30 cellular contexts compared by ENCODE assay signal in genomic region chr4:57075353-57075752, GRCh38. TPM values are rescaled to one million over a fixed set of nuclear protein-coding genes. Genes with fewer than 3 reads are reported as not detected.
DNase-seq lines count a peak whose midpoint lies in the region; ATAC-seq and TF ChIP-seq lines count a peak whose summit lies in the region.
"Had no signal": no experiment of that assay in that cellular context is flagged by ENCODE, and none has a peak within 500 bp of the region (broad histone marks: within the 10 kb centered on the region; RNA-seq: fewer than 3 reads in every experiment).

No MANE protein-coding gene starts in this region.

- H3K4me1 ChIP-seq in RWPE2 (ENCODE audit: insufficient read depth, poor library complexity, severe bottlenecking) = peaks cover 77% of the 10 kb centered on the region
- H3K4me1 ChIP-seq in foreskin keratinocyte = peaks cover 61% of the 10 kb centered on the region
- H3K4me1 ChIP-seq: psoas muscle had no signal

- H3K27ac Mint-ChIP-seq in WTC11 = no peak overlapping the region
- H3K27ac Mint-ChIP-seq: activated naive CD4-positive, alpha-beta T cell treated with anti-CD3 and anti-CD28 coated beads, Interleukin-2, amount 50 U/mL, for 24 hours; activated T-helper 17 cell treated with anti-CD3 and anti-CD28 coated beads, Interleukin-2, amount 50 U/mL, for 72 hours; H9; stimulated activated naive CD8-positive, alpha-beta T cell treated with anti-CD3 and anti-CD28 coated beads, Interleukin-15, amount 100 ng/mL, for 72 hours had no signal

- ATAC-seq in RWPE2 (ENCODE audit: low read depth) (no peak), foreskin keratinocyte (no peak), WTC11 (no peak), HG03521 (IDR thresholded peaks at IDR 0.05; ENCODE audit: unreplicated experiment) (no peak)
- ATAC-seq: activated CD4-positive, CD25-positive, alpha-beta regulatory T cell treated with anti-CD3 and anti-CD28 coated beads, Interleukin-2, amount 50 U/mL, for 24 hours; activated T-helper 17 cell treated with anti-CD3 and anti-CD28 coated beads, Interleukin-2, amount 50 U/mL, for 72 hours; psoas muscle; stimulated activated naive CD8-positive, alpha-beta T cell treated with anti-CD3 and anti-CD28 coated beads, Interleukin-15, amount 100 ng/mL, for 72 hours had no signal

- H3K27me3 ChIP-seq in RWPE2 (ENCODE audit: insufficient read depth, poor library complexity, severe bottlenecking) (no peaks in the 10 kb centered on the region), foreskin keratinocyte (no peaks in the 10 kb centered on the region)
- H3K27me3 ChIP-seq: BLaER1 treated with 17β-estradiol and CSF1 and Interleukin-3, amounts not matched to agents 10 nM and 100 nM; tibial nerve had no signal

- H3K9me3 Mint-ChIP-seq in WTC11 = peaks cover 4% of the 10 kb centered on the region; the same call in 1 of the 2 replicates
- H3K9me3 Mint-ChIP-seq: activated naive CD4-positive, alpha-beta T cell treated with anti-CD3 and anti-CD28 coated beads, Interleukin-2, amount 50 U/mL, for 24 hours; activated T-helper 17 cell treated with anti-CD3 and anti-CD28 coated beads, Interleukin-2, amount 50 U/mL, for 72 hours; H9; stimulated activated naive CD8-positive, alpha-beta T cell treated with anti-CD3 and anti-CD28 coated beads, Interleukin-15, amount 100 ng/mL, for 72 hours had no signal

- H3K4me1 Mint-ChIP-seq in WTC11 = peaks cover 34% of the 10 kb centered on the region
- H3K4me1 Mint-ChIP-seq: activated naive CD4-positive, alpha-beta T cell treated with anti-CD3 and anti-CD28 coated beads, Interleukin-2, amount 50 U/mL, for 24 hours; activated T-helper 17 cell treated with anti-CD3 and anti-CD28 coated beads, Interleukin-2, amount 50 U/mL, for 72 hours; stimulated activated naive CD8-positive, alpha-beta T cell treated with anti-CD3 and anti-CD28 coated beads, Interleukin-15, amount 100 ng/mL, for 72 hours had no signal

- TF ChIP-seq CTCF in RWPE2 (IDR thresholded peaks at IDR 0.05; ENCODE audit: poor library complexity, severe bottlenecking) = no peak
- no peak for TF ChIP-seq CTCF in foreskin keratinocyte (conservative IDR thresholded peaks at IDR 0.05)
- no peak for TF ChIP-seq CTCF in WTC11 (IDR thresholded peaks at IDR 0.05)

- no peaks in the 10 kb centered on the region for H3K27me3 Mint-ChIP-seq in WTC11 (ENCODE audit: low read depth)

- H3K27ac ChIP-seq in RWPE2 (ENCODE audit: poor library complexity, severe bottlenecking) (peak overlapping the region; percentile 99), foreskin keratinocyte (peak overlapping the region; percentile 71)
- H3K27ac ChIP-seq: BLaER1 treated with 17β-estradiol and CSF1 and Interleukin-3, amounts not matched to agents 10 nM and 100 nM; psoas muscle had no signal

- CTCF ChIA-PET in WTC11 (lab: Charles Lee) = interaction anchor here (0.9 to 1.6 kb wide), 2 partner anchors 37 to 116 kb away, joined by 3 to 5 read pairs; no protein-coding TSS in a partner anchor

- peaks cover 33% of the 10 kb centered on the region for H3K36me3 ChIP-seq in RWPE2 (ENCODE audit: low read depth)
- H3K36me3 ChIP-seq: tibial nerve had no signal

- H3K36me3 Mint-ChIP-seq in WTC11 = no peaks in the 10 kb centered on the region
- H3K36me3 Mint-ChIP-seq: activated naive CD4-positive, alpha-beta T cell treated with anti-CD3 and anti-CD28 coated beads, Interleukin-2, amount 50 U/mL, for 24 hours had no signal

- POLR2A ChIA-PET in WTC11 (lab: Charles Lee) = no interaction called here

- peak; percentile 45 for DNase-seq in COLO829 (ENCODE audit: low spot score)
- no peak for DNase-seq in RWPE2 (ENCODE audit: low spot score)
- no peak for DNase-seq in foreskin keratinocyte
- peak; percentile 65 for DNase-seq in renal cortical epithelial cell (ENCODE audit: low read depth)
- no peak for DNase-seq in NCI-H1092 (lab: John Stamatoyannopoulos, UW)
- no peak for DNase-seq in A172 (ENCODE audit: low spot score)
- no peak for DNase-seq in WTC11 (ENCODE audit: low spot score)
- DNase-seq: activated CD4-positive, alpha-beta T cell treated with anti-CD3 and anti-CD28 coated beads, Interleukin-2, amount 50 U/mL, for 48 hours; activated CD8-positive, alpha-beta memory T cell treated with anti-CD3 and anti-CD28 coated beads, Interleukin-2, amount 50 U/mL, for 4 hours; central memory CD4-positive, alpha-beta T cell; COR-L47; dorsolateral prefrontal cortex; GDM1; H9; islet precursor cell; KG1; MM.1S; NCI-H1417; NCI-H2029 treated with DMSO at 0.1 percent for 48 hours; NCI-H2227 treated with DMSO at 0.1 percent for 48 hours; NCI-H69; psoas muscle; stimulated activated naive CD8-positive, alpha-beta T cell treated with anti-CD3 and anti-CD28 coated beads, Interleukin-15, amount 100 ng/mL, for 72 hours; T-helper 1 cell had no signal

- H3K4me3 ChIP-seq in RWPE2 (ENCODE audit: severe bottlenecking) = no peak overlapping the region
- H3K4me3 ChIP-seq: BLaER1 treated with 17β-estradiol and CSF1 and Interleukin-3, amounts not matched to agents 10 nM and 100 nM; dorsolateral prefrontal cortex; psoas muscle; tibial nerve had no signal

- H3K9me3 ChIP-seq in RWPE2 (ENCODE audit: severe bottlenecking) = no peaks in the 10 kb centered on the region
- H3K9me3 ChIP-seq: BLaER1 treated with 17β-estradiol and CSF1 and Interleukin-3, amounts not matched to agents 10 nM and 100 nM; psoas muscle; tibial nerve had no signal

- H3K4me3 Mint-ChIP-seq in WTC11 = no peak overlapping the region
- H3K4me3 Mint-ChIP-seq: activated naive CD4-positive, alpha-beta T cell treated with anti-CD3 and anti-CD28 coated beads, Interleukin-2, amount 50 U/mL, for 24 hours; activated T-helper 17 cell treated with anti-CD3 and anti-CD28 coated beads, Interleukin-2, amount 50 U/mL, for 72 hours; H9; stimulated activated naive CD8-positive, alpha-beta T cell treated with anti-CD3 and anti-CD28 coated beads, Interleukin-15, amount 100 ng/mL, for 72 hours had no signal

TF ChIP-seq in WTC11, 78 proteins besides CTCF, POLR2A, EP300 and RAD21:
- TF ChIP-seq MLX (CRISPR knock-in tag; IDR thresholded peaks at IDR 0.05) = no peak

RNA-seq across cellular contexts. Expression of gene IGFBP7, which starts 34.8 kb away (rescaled TPM):
- total RNA-seq in foreskin keratinocyte (201 and 228 TPM in 2 replicates), renal cortical epithelial cell (1,261 and 4,753 TPM in 2 replicates), WTC11 (2021) (1.0 to 1.5 TPM (median 1.4 TPM) in 3 replicates)
- polyA plus RNA-seq in foreskin keratinocyte = 239 and 292 TPM in 2 replicates
- 287 and 293 TPM in 2 replicates for total RNA-seq in A172 (2014; rRNA removed; shearing (Covaris generic))
- total RNA-seq: activated T-helper 17 cell treated with anti-CD3 and anti-CD28 coated beads, Interleukin-2, amount 50 U/mL, for 72 hours had no signal

Comparison
In these comparisons a context has a peak if more than half of its experiments do, and no peak if none do; other contexts are left out.
1. DNase-seq: peak in COLO829 (single experiment) and renal cortical epithelial cell (single experiment); none in RWPE2 (single experiment), foreskin keratinocyte (0 of 2), NCI-H1092 (single experiment), A172 (single experiment) and WTC11 (single experiment).
2. RNA of gene IGFBP7, which starts 34.8 kb away (total RNA-seq): 1,261 to 4,753 TPM in renal cortical epithelial cell, 287 to 293 TPM in A172 and 201 to 228 TPM in foreskin keratinocyte; 1.0 to 1.5 TPM in WTC11; every median in the first group is over 10 times any median in the second.